In the genomic region with DNA sequence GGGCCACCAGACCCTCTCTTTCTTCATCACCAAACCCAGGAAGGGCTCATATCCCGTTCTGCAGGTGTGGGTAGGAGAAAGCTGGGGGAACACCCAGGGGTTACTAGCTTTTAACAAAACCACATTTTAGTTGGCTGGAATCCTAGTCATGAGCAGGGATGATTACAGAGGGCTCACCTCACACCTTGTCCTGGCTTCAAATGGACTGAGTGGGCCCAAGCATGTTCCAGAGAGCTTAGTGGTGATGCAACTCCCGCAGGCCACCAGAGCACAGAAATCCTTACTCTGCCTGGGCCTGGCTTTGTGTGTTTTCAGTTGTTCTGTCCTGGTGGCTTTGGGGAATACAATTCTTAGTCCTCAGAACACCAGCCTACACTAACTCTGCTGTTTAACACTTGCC, we compare ENCODE assay signal across 25 cellular contexts. TPM values are rescaled to one million over a fixed set of nuclear protein-coding genes. Genes with fewer than 3 reads are reported as not detected.
A peak's percentile ranks its signal among the peaks of the same experiment; 100 is the strongest.
DNase-seq lines count a peak whose midpoint lies in the region; TF ChIP-seq lines count a peak whose summit lies in the region.
"Had no signal": no experiment of that assay in that cellular context is flagged by ENCODE, and none has a peak within 500 bp of the region (broad histone marks: within the 10 kb centered on the region; RNA-seq: fewer than 3 reads in every experiment).

No MANE protein-coding gene starts in this region.

- H3K27ac ChIP-seq in breast epithelium = peak overlapping the region in 1 of 2 donors; percentile 61
- peak overlapping the region; percentile 78 for H3K27ac ChIP-seq in RWPE1
- no peak overlapping the region for H3K27ac ChIP-seq in trophoblast cell (ENCODE audit: low read depth, low read length)
- H3K27ac ChIP-seq: BLaER1, GM23248, HL-60, SJSA1 had no signal

- H4K91ac ChIP-seq in trophoblast cell (ENCODE audit: low read depth, low read length) = no peak overlapping the region

- BruUV-seq in MCF 10A (replicated peaks; lab: Mats Ljungman, UMichigan) = no TSS peak

- H2AK5ac ChIP-seq in trophoblast cell (ENCODE audit: low read length) = no peak overlapping the region

- no peaks in the 10 kb centered on the region for H3K9me3 Mint-ChIP-seq in MCF 10A (ENCODE audit: unreplicated experiment)
- H3K9me3 Mint-ChIP-seq: CD4-positive, CD25-positive, alpha-beta regulatory T cell; H9; HFFc6 had no signal

- H3K18ac ChIP-seq in trophoblast cell (ENCODE audit: low read length) = no peak overlapping the region

- no peak overlapping the region for H3K4ac ChIP-seq in trophoblast cell (ENCODE audit: low read depth, low read length)

- no peak overlapping the region for H2BK12ac ChIP-seq in trophoblast cell (ENCODE audit: low read length)

- no peaks in the 10 kb centered on the region for H3K36me3 Mint-ChIP-seq in MCF 10A (ENCODE audit: insufficient read depth, unreplicated experiment)
- H3K36me3 Mint-ChIP-seq: CD4-positive, CD25-positive, alpha-beta regulatory T cell had no signal

- peaks cover 0 to 8% of the 10 kb centered on the region in 2 donors for H3K4me1 ChIP-seq in breast epithelium
- peaks cover 21 to 22% of the 10 kb centered on the region in 2 experiments for H3K4me1 ChIP-seq in trophoblast cell (ENCODE audit: control insufficient read depth in 1 of 2, insufficient read depth in 2 of 2, low read length in 2 of 2)

- no peak overlapping the region for H2AFZ ChIP-seq in trophoblast cell (ENCODE audit: insufficient read depth, low read length, poor library complexity)

- H2BK5ac ChIP-seq in trophoblast cell (ENCODE audit: low read depth, low read length, poor library complexity) = peak overlapping the region; percentile 15

- H3K4me2 ChIP-seq in trophoblast cell (ENCODE audit: low read length) = no peak overlapping the region
- H3K4me2 ChIP-seq: BLaER1 had no signal

- peaks cover 32% of the 10 kb centered on the region for H3K4me1 Mint-ChIP-seq in MCF 10A (ENCODE audit: insufficient read depth, unreplicated experiment)

- peaks cover 28% of the 10 kb centered on the region for H3K79me1 ChIP-seq in trophoblast cell (ENCODE audit: low read length)

- H3K27ac Mint-ChIP-seq in MCF 10A (ENCODE audit: low read depth, unreplicated experiment) = no peak overlapping the region
- H3K27ac Mint-ChIP-seq: CD4-positive, CD25-positive, alpha-beta regulatory T cell; H9; HFFc6 had no signal

- POLR2A ChIA-PET in MCF 10A (lab: Yijun Ruan, JAX) = interaction anchor here (0.6 to 6.5 kb wide), 11 partner anchors 20 to 369 kb away, joined by 3 to 42 read pairs (median 8); partner anchors contain the start of genes AMOTL2, ANAPC13 and CEP63
- POLR2A ChIA-PET in RWPE1 (lab: Yijun Ruan, JAX; ENCODE audit: low non-redundant PET) = no interaction called here

- H4K8ac ChIP-seq in trophoblast cell (ENCODE audit: low read depth, low read length) = no peak overlapping the region

- no peak overlapping the region for H3K23ac ChIP-seq in trophoblast cell (ENCODE audit: low read length)

- H3K4me3 Mint-ChIP-seq in MCF 10A (ENCODE audit: unreplicated experiment) = no peak overlapping the region
- H3K4me3 Mint-ChIP-seq: H9 had no signal

- H3K14ac ChIP-seq in trophoblast cell (ENCODE audit: low read length) = no peak overlapping the region

- no peaks in the 10 kb centered on the region for H3K27me3 ChIP-seq in breast epithelium
- no peaks in the 10 kb centered on the region for H3K27me3 ChIP-seq in trophoblast cell (ENCODE audit: insufficient read depth, low read length)
- H3K27me3 ChIP-seq: BLaER1, SJSA1 had no signal

- TF ChIP-seq POLR2A in breast epithelium (IDR thresholded peaks at IDR 0.05) = no peak

- H3K9ac ChIP-seq in trophoblast cell (ENCODE audit: low read length) = no peak overlapping the region
- H3K9ac ChIP-seq: BLaER1 had no signal

- DNase-seq in MCF 10A (ENCODE audit: unreplicated experiment) = peak; percentile 55
- no peak for DNase-seq in breast epithelium (ENCODE audit: low spot score in 2 of 2)
- DNase-seq in RWPE1 (ENCODE audit: low spot score) = no peak
- DNase-seq in epithelial cell of esophagus (ENCODE audit: low read depth) = peak; percentile 33
- DNase-seq in trophoblast cell = no peak
- DNase-seq in activated CD4-positive, alpha-beta T cell treated with anti-CD3 and anti-CD28 coated beads for 48 hours = no peak
- no peak for DNase-seq in midbrain (lab: John Stamatoyannopoulos, UW)
- no peak for DNase-seq in DMS53 (lab: John Stamatoyannopoulos, UW)
- DNase-seq: CD4-positive, CD25-positive, alpha-beta regulatory T cell; GM23248; H9; HFFc6; Karpas-422; MV-4-11; NCI-H1105; NCI-H1436 treated with DMSO at 0.1 percent for 48 hours; NCI-H2029; NCI-H2171; NCI-H226; NCI-H510A; NCI-H69; Right ventricle myocardium superior had no signal

- H4K12ac ChIP-seq in trophoblast cell (ENCODE audit: low read depth, low read length) = no peak overlapping the region

- CTCF ChIA-PET in MCF 10A (lab: Yijun Ruan, JAX) = interaction anchor here (0.6 to 13.0 kb wide), 40 partner anchors 9 to 1172 kb away, joined by 3 to 444 read pairs (median 4); partner anchors contain the start of gene ANAPC13
- CTCF ChIA-PET in RWPE1 (lab: Yijun Ruan, JAX) = interaction anchor here (0.6 to 3.2 kb wide), 9 partner anchors 21 to 808 kb away, joined by 3 to 25 read pairs (median 4); partner anchors contain the start of genes ANAPC13 and CEP63

- H3K79me2 ChIP-seq in trophoblast cell (ENCODE audit: control insufficient read depth, insufficient read depth, low read length, poor library complexity) = peaks cover 2% of the 10 kb centered on the region

- intact Hi-C loops in MCF 10A (cut with micrococcal nuclease) = no loop called here
- intact Hi-C loops in breast epithelium (cut with DNase I; ENCODE audit: low total_unique reads) = loop anchor here (5.0 kb wide), 3 partner anchors 95 to 650 kb away; no protein-coding TSS in a partner anchor

- H3K4me3 ChIP-seq in breast epithelium (no peak overlapping the region), epithelial cell of esophagus (ENCODE audit: low read length) (no peak overlapping the region), trophoblast cell (ENCODE audit: low read depth, low read length) (no peak overlapping the region)
- H3K4me3 ChIP-seq: BLaER1, SJSA1 had no signal

- no peaks in the 10 kb centered on the region for H3K27me3 Mint-ChIP-seq in MCF 10A (ENCODE audit: insufficient read depth, unreplicated experiment)

- no peak overlapping the region for H2BK120ac ChIP-seq in trophoblast cell (ENCODE audit: insufficient read depth, low read length, poor library complexity)

- H3K9me3 ChIP-seq in breast epithelium (no peaks in the 10 kb centered on the region), trophoblast cell (ENCODE audit: insufficient read depth, low read depth, low read length) (no peaks in the 10 kb centered on the region)
- H3K9me3 ChIP-seq: BLaER1, SJSA1 had no signal

- no CpG with 5 or more reads among the region's 2 CpGs for WGBS in trophoblast cell (ENCODE audit: extremely low coverage, insufficient coverage, insufficient read length)

- TF ChIP-seq CTCF in MCF 10A (IDR thresholded peaks at IDR 0.05; ENCODE audit: unreplicated experiment) = no peak
- TF ChIP-seq CTCF in breast epithelium (IDR thresholded peaks at IDR 0.05) = no peak
- TF ChIP-seq CTCF in RWPE1 (conservative IDR thresholded peaks at IDR 0.05; ENCODE audit: low read depth) = no peak
- TF ChIP-seq CTCF in epithelial cell of esophagus (IDR thresholded peaks at IDR 0.05; ENCODE audit: insufficient read depth, low read depth, low read length, missing control alignments) = no peak

- H3K36me3 ChIP-seq in breast epithelium = no peaks in the 10 kb centered on the region
- no peaks in the 10 kb centered on the region for H3K36me3 ChIP-seq in trophoblast cell (ENCODE audit: control insufficient read depth in 1 of 2, insufficient read depth in 2 of 2, low read length in 2 of 2)
- H3K36me3 ChIP-seq: BLaER1, SJSA1 had no signal

RNA-seq across cellular contexts. Expression of gene RYK, which starts 56.8 kb away (rescaled TPM):
- total RNA-seq in MCF 10A (2022) (76.1 and 79.8 TPM in 2 replicates), breast epithelium (100 to 1,000 TPM in 2 of 3 donors, 10 to 100 TPM in 1; 77.9 to 153 (median 150) TPM)
- 52.2 and 52.9 TPM in 2 replicates for polyA plus RNA-seq in trophoblast cell (2013)

Comparison
In these comparisons a context has a peak if more than half of its experiments do, and no peak if none do; other contexts are left out.
1. DNase-seq: peak in MCF 10A (single experiment) and epithelial cell of esophagus (single experiment); none in breast epithelium (0 of 2), RWPE1 (single experiment), trophoblast cell (0 of 2), activated CD4-positive, alpha-beta T cell treated with anti-CD3 and anti-CD28 coated beads for 48 hours (single experiment), midbrain (single experiment) and DMS53 (single experiment).